Comparison of ENCODE assay signal across 1 cellular context in genomic region chr3:48930590-48930989, GRCh38.
A peak's percentile ranks its signal among the peaks of the same experiment; 100 is the strongest.
TF ChIP-seq lines count a peak whose summit lies in the region.

No MANE protein-coding gene starts in this region.

TF ChIP-seq in HepG2, 621 proteins besides CTCF, POLR2A, EP300 and RAD21:
- TF ChIP-seq ZFP90 (CRISPR knock-in tag; IDR thresholded peaks at IDR 0.05; ENCODE audit: borderline replicate concordance): no peak
- TF ChIP-seq SKIL (CRISPR knock-in tag; IDR thresholded peaks at IDR 0.05; ENCODE audit: borderline replicate concordance): no peak
- peak; percentile 72 for TF ChIP-seq CEBPB (IDR thresholded peaks at IDR 0.05; ENCODE audit: borderline replicate concordance, low read depth, low read length)
